16 cellular contexts compared by ENCODE assay signal in the genomic region with DNA sequence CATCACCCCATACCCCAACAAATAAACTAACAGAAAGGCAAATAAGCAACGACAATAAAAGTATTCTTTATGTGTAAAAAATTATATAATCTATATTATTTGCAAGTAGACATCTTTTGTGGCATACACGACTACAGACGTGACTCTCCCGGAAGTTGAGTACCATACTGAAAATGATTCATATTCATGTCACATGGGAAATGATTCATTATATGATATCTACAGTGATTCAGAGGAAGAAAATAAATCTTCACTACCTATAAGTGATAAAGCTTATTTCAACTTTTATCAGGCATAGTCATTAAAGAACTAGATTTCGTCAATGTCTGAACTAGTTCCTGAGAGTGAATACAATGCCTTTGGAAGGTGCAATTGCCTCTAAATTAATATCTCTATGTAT. TPM values are rescaled to one million over a fixed set of nuclear protein-coding genes. Genes with fewer than 3 reads are reported as not detected.
A peak's percentile ranks its signal among the peaks of the same experiment; 100 is the strongest.
DNase-seq lines count a peak whose midpoint lies in the region; ATAC-seq and TF ChIP-seq lines count a peak whose summit lies in the region.
"Had no signal": no experiment of that assay in that cellular context is flagged by ENCODE, and none has a peak within 500 bp of the region (broad histone marks: within the 10 kb centered on the region; RNA-seq: fewer than 3 reads in every experiment).

No MANE protein-coding gene starts in this region.

- POLR2A ChIA-PET in activated CD4-positive, alpha-beta T cell treated with anti-CD3 and anti-CD28 coated beads for 36 hours (lab: Charles Lee), result interaction anchor here (0.6 to 1.5 kb wide), 2 partner anchors 20 to 105 kb away, joined by 3 to 4 read pairs; no protein-coding TSS in a partner anchor
- POLR2A ChIA-PET in CD8-positive, alpha-beta T cell (lab: Charles Lee), result no interaction called here

- H3K36me3 ChIP-seq in CD8-positive, alpha-beta T cell (ENCODE audit: insufficient read depth, low read length), result no peaks in the 10 kb centered on the region

- TF ChIP-seq CTCF in CD8-positive, alpha-beta T cell (IDR thresholded peaks at IDR 0.05), result no peak

- H3K4me1 ChIP-seq in CD8-positive, alpha-beta T cell (ENCODE audit: insufficient read depth, low read length), result peaks cover 15% of the 10 kb centered on the region

- no peak overlapping the region for H3K4me3 ChIP-seq in CD8-positive, alpha-beta T cell (ENCODE audit: low read depth, low read length)
- H3K4me3 ChIP-seq: SK-N-MC had no signal

- H3K27me3 ChIP-seq in CD8-positive, alpha-beta T cell (ENCODE audit: insufficient read depth, low read length), result no peaks in the 10 kb centered on the region

- H3K4me3 Mint-ChIP-seq in activated CD4-positive, alpha-beta T cell treated with anti-CD3 and anti-CD28 coated beads for 36 hours, result no peak overlapping the region
- H3K4me3 Mint-ChIP-seq in CD8-positive, alpha-beta T cell, result no peak overlapping the region
- H3K4me3 Mint-ChIP-seq: immature natural killer cell had no signal

- intact Hi-C loops in activated CD4-positive, alpha-beta T cell treated with anti-CD3 and anti-CD28 coated beads for 36 hours (cut with DNase I, micrococcal nuclease), result loop anchor here (1.0 to 5.0 kb wide), 9 partner anchors 19 to 1140 kb away; partner anchors contain the start of gene PAQR3 (in 1 of the 2)
- intact Hi-C loops in CD8-positive, alpha-beta T cell (cut with DNase I, micrococcal nuclease), result no loop called here

- H3K4me1 Mint-ChIP-seq in activated CD4-positive, alpha-beta T cell treated with anti-CD3 and anti-CD28 coated beads for 36 hours, result peaks cover 65% of the 10 kb centered on the region
- H3K4me1 Mint-ChIP-seq in CD8-positive, alpha-beta T cell (ENCODE audit: low read depth), result peaks cover 22% of the 10 kb centered on the region

- no peaks in the 10 kb centered on the region for H3K9me3 Mint-ChIP-seq in activated CD4-positive, alpha-beta T cell treated with anti-CD3 and anti-CD28 coated beads for 36 hours (ENCODE audit: low read depth)
- H3K9me3 Mint-ChIP-seq in CD8-positive, alpha-beta T cell, result no peaks in the 10 kb centered on the region

- H3K27ac ChIP-seq in CD8-positive, alpha-beta T cell (ENCODE audit: low read depth, low read length), result no peak overlapping the region
- peak overlapping the region; percentile 92 for H3K27ac ChIP-seq in epithelial cell of prostate
- H3K27ac ChIP-seq: SK-N-MC had no signal

- no peaks in the 10 kb centered on the region for H3K36me3 Mint-ChIP-seq in activated CD4-positive, alpha-beta T cell treated with anti-CD3 and anti-CD28 coated beads for 36 hours (ENCODE audit: low read depth)
- H3K36me3 Mint-ChIP-seq in CD8-positive, alpha-beta T cell, result peaks cover 5% of the 10 kb centered on the region
- H3K36me3 Mint-ChIP-seq: immature natural killer cell had no signal

- peaks cover 11% of the 10 kb centered on the region for H3K27me3 Mint-ChIP-seq in activated CD4-positive, alpha-beta T cell treated with anti-CD3 and anti-CD28 coated beads for 36 hours
- no peaks in the 10 kb centered on the region for H3K27me3 Mint-ChIP-seq in CD8-positive, alpha-beta T cell (ENCODE audit: low read depth)

- ATAC-seq in activated CD4-positive, alpha-beta T cell treated with anti-CD3 and anti-CD28 coated beads for 36 hours, result peak; percentile 75
- ATAC-seq in CD8-positive, alpha-beta T cell, result peak; percentile 13
- ATAC-seq in HG03280 (IDR thresholded peaks at IDR 0.05; ENCODE audit: unreplicated experiment) (no peak), GM18517 (IDR thresholded peaks at IDR 0.05; ENCODE audit: unreplicated experiment) (no peak)
- ATAC-seq: right cardiac atrium had no signal

- peak overlapping the region; percentile 48 for H3K27ac Mint-ChIP-seq in activated CD4-positive, alpha-beta T cell treated with anti-CD3 and anti-CD28 coated beads for 36 hours
- no peak overlapping the region for H3K27ac Mint-ChIP-seq in CD8-positive, alpha-beta T cell
- H3K27ac Mint-ChIP-seq: immature natural killer cell had no signal

- CTCF ChIA-PET in activated CD4-positive, alpha-beta T cell treated with anti-CD3 and anti-CD28 coated beads for 36 hours (lab: Charles Lee), result interaction anchor here (0.6 to 1.5 kb wide), 5 partner anchors 13 to 125 kb away, joined by 3 to 7 read pairs (median 3); no protein-coding TSS in a partner anchor
- CTCF ChIA-PET in CD8-positive, alpha-beta T cell (lab: Charles Lee), result interaction anchor here (1.3 to 2.0 kb wide), 2 partner anchors 124 to 138 kb away, joined by 3 to 6 read pairs; no protein-coding TSS in a partner anchor

- peak; percentile 33 for DNase-seq in activated CD4-positive, alpha-beta T cell treated with anti-CD3 and anti-CD28 coated beads for 36 hours
- DNase-seq in activated CD4-positive, alpha-beta T cell treated with anti-CD3 and anti-CD28 coated beads, Interleukin-2, amount 50 U/mL, for 4 hours, result no peak
- DNase-seq in CD8-positive, alpha-beta T cell, result peak in 1 of 7 experiments; percentile 18
- DNase-seq in RPMI7951 (ENCODE audit: low read depth) (peak; percentile 30), epithelial cell of prostate (ENCODE audit: low read depth, low spot score) (peak; percentile 48), NCI-H345 treated with DMSO at 0.1 percent for 48 hours (lab: John Stamatoyannopoulos, UW; ENCODE audit: unreplicated experiment) (no peak)
- DNase-seq: GF-D8; mesenchymal stem cell; NCI-H1092; NCI-H2171 treated with DMSO at 0.1 percent for 48 hours; right cardiac atrium; stimulated activated naive CD4-positive, alpha-beta T cell had no signal

- no peaks in the 10 kb centered on the region for H3K9me3 ChIP-seq in CD8-positive, alpha-beta T cell (ENCODE audit: low read length)

RNA-seq across cellular contexts. Expression of gene ANTXR2, which starts 4.6 kb away (rescaled TPM):
- 1 to 10 TPM; 2.3 to 3.8 TPM for total RNA-seq in activated CD4-positive, alpha-beta T cell treated with anti-CD3 and anti-CD28 coated beads for 36 hours
- 1 to 10 TPM; 6.9 to 8.6 TPM for total RNA-seq in CD8-positive, alpha-beta T cell
- total RNA-seq in RPMI7951 (2014; rRNA removed; shearing (Covaris generic)), result 32.0 and 36.4 TPM in 2 replicates

Comparison
In these comparisons a context has a peak if more than half of its experiments do, and no peak if none do; other contexts are left out.
1. DNase-seq: peak in activated CD4-positive, alpha-beta T cell treated with anti-CD3 and anti-CD28 coated beads for 36 hours (single experiment), RPMI7951 (single experiment) and epithelial cell of prostate (single experiment); none in activated CD4-positive, alpha-beta T cell treated with anti-CD3 and anti-CD28 coated beads, Interleukin-2, amount 50 U/mL, for 4 hours (0 of 2) and NCI-H345 treated with DMSO at 0.1 percent for 48 hours (single experiment).
2. ATAC-seq: peak in activated CD4-positive, alpha-beta T cell treated with anti-CD3 and anti-CD28 coated beads for 36 hours (single experiment) and CD8-positive, alpha-beta T cell (single experiment); none in HG03280 (single experiment) and GM18517 (single experiment).
3. intact Hi-C loops: an anchor here in activated CD4-positive, alpha-beta T cell treated with anti-CD3 and anti-CD28 coated beads for 36 hours (1.0 to 5.0 kb wide); none called in CD8-positive, alpha-beta T cell.